ENCODE assay signal across 10 cellular contexts in the genomic region with DNA sequence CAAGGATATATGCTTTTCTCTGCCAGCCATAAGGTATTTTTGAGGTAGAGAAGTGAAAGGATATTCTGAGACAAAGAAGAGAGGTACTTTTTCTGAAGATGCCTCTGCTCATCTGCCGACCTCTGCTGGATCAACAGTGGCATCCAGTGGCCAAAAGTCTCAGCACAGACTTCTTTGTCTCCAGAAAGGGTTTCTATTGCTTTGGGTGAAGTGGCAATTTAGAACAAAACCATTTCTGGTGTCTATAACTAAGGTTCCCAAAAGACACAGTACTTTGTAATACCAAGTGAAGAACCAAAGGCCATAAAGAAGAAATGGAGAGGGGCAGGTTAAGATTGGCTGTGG.
DNase-seq lines count a peak whose midpoint lies in the region; ATAC-seq and TF ChIP-seq lines count a peak whose summit lies in the region.
"Had no signal": no experiment of that assay in that cellular context is flagged by ENCODE, and none has a peak within 500 bp of the region (broad histone marks: within the 10 kb centered on the region; RNA-seq: fewer than 3 reads in every experiment).

No MANE protein-coding gene starts in this region.

- intact Hi-C loops in IMR-90 (cut with micrococcal nuclease) = loop anchor here (1.0 to 2.0 kb wide), 2 partner anchors 591 to 618 kb away; no protein-coding TSS in a partner anchor

- TF ChIP-seq POLR2A in IMR-90 (IDR thresholded peaks at IDR 0.05; ENCODE audit: low read depth, low read length) = no peak

- no peak overlapping the region for H3K14ac ChIP-seq in IMR-90 (replicated peaks; ENCODE audit: low read depth, low read length)

- H3K23ac ChIP-seq in IMR-90 (ENCODE audit: low read depth, low read length) = no peak overlapping the region

- CTCF ChIA-PET in IMR-90 (lab: Yijun Ruan, JAX) (no interaction called here), WTC11 (lab: Charles Lee) (no interaction called here)

- peaks cover 28% of the 10 kb centered on the region for H3K36me3 Mint-ChIP-seq in WTC11

- H3K9me3 ChIP-seq in IMR-90 (ENCODE audit: control insufficient read depth, insufficient read depth, low read length) = no peaks in the 10 kb centered on the region
- H3K9me3 ChIP-seq: SJSA1 had no signal

- H3K9me3 Mint-ChIP-seq in WTC11 = no peaks in the 10 kb centered on the region

- H3K27ac Mint-ChIP-seq in WTC11 = peak overlapping the region; percentile 93

- DNase-seq in DMS79 treated with DMSO at 0.1 percent for 48 hours (lab: John Stamatoyannopoulos, UW) = peak; percentile 41
- peak; percentile 54 for DNase-seq in IMR-90
- peak; percentile 41 for DNase-seq in WTC11 (ENCODE audit: low spot score)
- DNase-seq in hippocampal formation (lab: John Stamatoyannopoulos, UW) = peak; percentile 15 to 66

- H3K27ac ChIP-seq in IMR-90 (ENCODE audit: insufficient read depth, low read length) = no peak overlapping the region
- H3K27ac ChIP-seq: SJSA1 had no signal

- dilution Hi-C loops in IMR-90 (cut with HindIII; ENCODE audit: low sequenced_read_pairs, unreplicated experiment) = no loop called here

- H3K4me3 Mint-ChIP-seq in WTC11 = no peak overlapping the region

- POLR2A ChIA-PET in IMR-90 (lab: Charles Lee; ENCODE audit: unreplicated experiment) = no interaction called here
- POLR2A ChIA-PET in WTC11 (lab: Charles Lee) = no interaction called here

- no peak overlapping the region for H3K9ac ChIP-seq in IMR-90 (ENCODE audit: low read depth, low read length)

- H3K79me1 ChIP-seq in IMR-90 (ENCODE audit: low read depth in 1 of 2, low read length in 2 of 2) = 0 out of 4 replicates have a peak, but pooled peaks cover 0 to 4% of the 10 kb centered on the region in 2 experiments

- BruUV-seq in IMR-90 (replicated peaks; lab: Mats Ljungman, UMichigan) = TSS peak; percentile 26

- H3K18ac ChIP-seq in IMR-90 (ENCODE audit: low read depth, low read length) = no peak overlapping the region

- no peak overlapping the region for H3K4ac ChIP-seq in IMR-90 (ENCODE audit: low read depth, low read length)

- H3K4me1 ChIP-seq in IMR-90 (ENCODE audit: control insufficient read depth, insufficient read depth, low read length) = no peaks in the 10 kb centered on the region; the same call in 1 of the 2 replicates
- H3K4me1 ChIP-seq: SJSA1 had no signal

- no peak overlapping the region for H2BK20ac ChIP-seq in IMR-90 (ENCODE audit: low read depth, low read length)

- peak; percentile 67 for TF ChIP-seq CTCF in IMR-90 (conservative IDR thresholded peaks at IDR 0.05; ENCODE audit: low read depth, low read length)
- TF ChIP-seq CTCF in WTC11 (IDR thresholded peaks at IDR 0.05) = no peak

- H3K4me3 ChIP-seq in IMR-90 (ENCODE audit: insufficient read depth, low read depth, low read length) = no peak overlapping the region
- H3K4me3 ChIP-seq: lung, SJSA1 had no signal

- no peak overlapping the region for H2AK5ac ChIP-seq in IMR-90 (ENCODE audit: low read depth, low read length)

- H2AK9ac ChIP-seq in IMR-90 (replicated peaks; ENCODE audit: low read depth, low read length, poor library complexity) = no peak overlapping the region

- WGBS in IMR-90 (ENCODE audit: extremely low coverage in 2 of 2, insufficient read length in 1 of 2), 2 experiments = no CpG with 5 or more reads among the region's 1 CpG

- no peak overlapping the region for H4K5ac ChIP-seq in IMR-90 (ENCODE audit: low read depth, low read length)

- no peaks in the 10 kb centered on the region for H3K27me3 Mint-ChIP-seq in WTC11 (ENCODE audit: low read depth)

- H3K4me1 Mint-ChIP-seq in WTC11 = peaks cover 28% of the 10 kb centered on the region

- TF ChIP-seq RAD21 in IMR-90 (IDR thresholded peaks at IDR 0.05; ENCODE audit: low read length) = peak; percentile 81

- no peaks in the 10 kb centered on the region for H3K27me3 ChIP-seq in IMR-90 (ENCODE audit: control insufficient read depth, insufficient read depth, low read length)
- H3K27me3 ChIP-seq: SJSA1 had no signal

- peaks cover 8% of the 10 kb centered on the region for H3K36me3 ChIP-seq in IMR-90 (ENCODE audit: control insufficient read depth, insufficient read depth, low read length)

- ATAC-seq in IMR-90 (ENCODE audit: low read depth) = peak; percentile 88
- ATAC-seq in WTC11 = peak; percentile 59
- no peak for ATAC-seq in HG02970 (IDR thresholded peaks at IDR 0.05; ENCODE audit: low FRiP score, unreplicated experiment)
- no peak for ATAC-seq in HG03460 (IDR thresholded peaks at IDR 0.05; ENCODE audit: unreplicated experiment)
- ATAC-seq in HG02798 (IDR thresholded peaks at IDR 0.05; ENCODE audit: poor library complexity, unreplicated experiment) = no peak
- ATAC-seq in GM19467 (IDR thresholded peaks at IDR 0.05; ENCODE audit: unreplicated experiment) = no peak

- no peak overlapping the region; a peak in 1 of 4 replicates for H4K8ac ChIP-seq in IMR-90 (ENCODE audit: low read depth in 2 of 2, low read length in 2 of 2)

- no peak overlapping the region for H3K4me2 ChIP-seq in IMR-90 (ENCODE audit: low read depth, low read length)

- no peak overlapping the region for H2BK15ac ChIP-seq in IMR-90 (ENCODE audit: low read depth, low read length)

- no peak overlapping the region for H4K91ac ChIP-seq in IMR-90 (ENCODE audit: insufficient read depth, low read depth, low read length)

- no peaks in the 10 kb centered on the region for H3K9me1 ChIP-seq in IMR-90 (ENCODE audit: insufficient read depth, low read length)

- H2BK120ac ChIP-seq in IMR-90 (ENCODE audit: low read depth, low read length) = no peak overlapping the region

- H2BK5ac ChIP-seq in IMR-90 (ENCODE audit: low read depth, low read length, poor library complexity, severe bottlenecking) = no peak overlapping the region

- no peak overlapping the region for H3K56ac ChIP-seq in IMR-90 (ENCODE audit: extremely low read depth, insufficient read depth, low read length)

- in situ Hi-C loops in IMR-90 (cut with MboI; ENCODE audit: low sequenced_read_pairs) = no loop called here

- no peaks in the 10 kb centered on the region for H4K20me1 ChIP-seq in IMR-90 (ENCODE audit: insufficient read depth, low read length)

- no peak overlapping the region for H2AFZ ChIP-seq in IMR-90 (replicated peaks; ENCODE audit: low read length, poor library complexity)

TF ChIP-seq in IMR-90, 13 proteins besides CTCF, POLR2A, EP300 and RAD21:
- peak; percentile 58 for TF ChIP-seq SMC3 (IDR thresholded peaks at IDR 0.05; ENCODE audit: low read depth, low read length)
- no peak for TF ChIP-seq MXI1 (IDR thresholded peaks at IDR 0.05; ENCODE audit: borderline replicate concordance, low read depth, low read length)
- no peak for TF ChIP-seq NFE2L2 (IDR thresholded peaks at IDR 0.05; ENCODE audit: low read depth, low read length)

TF ChIP-seq in WTC11, 78 proteins besides CTCF, POLR2A, EP300 and RAD21 (continues in another document):
- TF ChIP-seq, protein P1, sequence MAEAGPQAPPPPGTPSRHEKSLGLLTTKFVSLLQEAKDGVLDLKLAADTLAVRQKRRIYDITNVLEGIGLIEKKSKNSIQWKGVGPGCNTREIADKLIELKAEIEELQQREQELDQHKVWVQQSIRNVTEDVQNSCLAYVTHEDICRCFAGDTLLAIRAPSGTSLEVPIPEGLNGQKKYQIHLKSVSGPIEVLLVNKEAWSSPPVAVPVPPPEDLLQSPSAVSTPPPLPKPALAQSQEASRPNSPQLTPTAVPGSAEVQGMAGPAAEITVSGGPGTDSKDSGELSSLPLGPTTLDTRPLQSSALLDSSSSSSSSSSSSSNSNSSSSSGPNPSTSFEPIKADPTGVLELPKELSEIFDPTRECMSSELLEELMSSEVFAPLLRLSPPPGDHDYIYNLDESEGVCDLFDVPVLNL (CRISPR knock-in tag; IDR thresholded peaks at IDR 0.05; ENCODE audit: borderline replicate concordance, low read depth) = no peak
- TF ChIP-seq GRHL2 (CRISPR knock-in tag; IDR thresholded peaks at IDR 0.05; ENCODE audit: insufficient replicate concordance, severe bottlenecking) (no peak), RORB (CRISPR knock-in tag; IDR thresholded peaks at IDR 0.05) (no peak), ZNF232 (CRISPR knock-in tag; IDR thresholded peaks at IDR 0.05) (no peak)
- TF ChIP-seq, protein P2, sequence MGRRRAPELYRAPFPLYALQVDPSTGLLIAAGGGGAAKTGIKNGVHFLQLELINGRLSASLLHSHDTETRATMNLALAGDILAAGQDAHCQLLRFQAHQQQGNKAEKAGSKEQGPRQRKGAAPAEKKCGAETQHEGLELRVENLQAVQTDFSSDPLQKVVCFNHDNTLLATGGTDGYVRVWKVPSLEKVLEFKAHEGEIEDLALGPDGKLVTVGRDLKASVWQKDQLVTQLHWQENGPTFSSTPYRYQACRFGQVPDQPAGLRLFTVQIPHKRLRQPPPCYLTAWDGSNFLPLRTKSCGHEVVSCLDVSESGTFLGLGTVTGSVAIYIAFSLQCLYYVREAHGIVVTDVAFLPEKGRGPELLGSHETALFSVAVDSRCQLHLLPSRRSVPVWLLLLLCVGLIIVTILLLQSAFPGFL (CRISPR knock-in tag; IDR thresholded peaks at IDR 0.05; ENCODE audit: borderline replicate concordance) = no peak
- TF ChIP-seq, protein P3, sequence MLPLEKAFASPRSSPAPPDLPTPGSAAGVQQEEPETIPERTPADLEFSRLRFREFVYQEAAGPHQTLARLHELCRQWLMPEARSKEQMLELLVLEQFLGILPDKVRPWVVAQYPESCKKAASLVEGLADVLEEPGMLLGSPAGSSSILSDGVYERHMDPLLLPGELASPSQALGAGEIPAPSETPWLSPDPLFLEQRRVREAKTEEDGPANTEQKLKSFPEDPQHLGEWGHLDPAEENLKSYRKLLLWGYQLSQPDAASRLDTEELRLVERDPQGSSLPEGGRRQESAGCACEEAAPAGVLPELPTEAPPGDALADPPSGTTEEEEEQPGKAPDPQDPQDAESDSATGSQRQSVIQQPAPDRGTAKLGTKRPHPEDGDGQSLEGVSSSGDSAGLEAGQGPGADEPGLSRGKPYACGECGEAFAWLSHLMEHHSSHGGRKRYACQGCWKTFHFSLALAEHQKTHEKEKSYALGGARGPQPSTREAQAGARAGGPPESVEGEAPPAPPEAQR (CRISPR knock-in tag; IDR thresholded peaks at IDR 0.05) = no peak
- TF ChIP-seq, protein P4, sequence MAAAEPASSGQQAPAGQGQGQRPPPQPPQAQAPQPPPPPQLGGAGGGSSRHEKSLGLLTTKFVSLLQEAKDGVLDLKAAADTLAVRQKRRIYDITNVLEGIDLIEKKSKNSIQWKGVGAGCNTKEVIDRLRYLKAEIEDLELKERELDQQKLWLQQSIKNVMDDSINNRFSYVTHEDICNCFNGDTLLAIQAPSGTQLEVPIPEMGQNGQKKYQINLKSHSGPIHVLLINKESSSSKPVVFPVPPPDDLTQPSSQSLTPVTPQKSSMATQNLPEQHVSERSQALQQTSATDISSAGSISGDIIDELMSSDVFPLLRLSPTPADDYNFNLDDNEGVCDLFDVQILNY (CRISPR knock-in tag; IDR thresholded peaks at IDR 0.05) = no peak

Comparison
In these comparisons a context has a peak if more than half of its experiments do, and no peak if none do; other contexts are left out.
1. ATAC-seq: peak in IMR-90 (single experiment) and WTC11 (single experiment); none in HG02970 (single experiment), HG03460 (single experiment), HG02798 (single experiment) and GM19467 (single experiment).
2. Peak in every context shown above with its lines, with median percentiles within 50 percentile points of each other: DNase-seq.